ENCODE assay signal across 36 cellular contexts in genomic region chr9:120418315-120418714, GRCh38.
"Had no signal": no experiment of that assay in that cellular context is flagged by ENCODE, and none has a peak within 500 bp of the region (broad histone marks: within the 10 kb centered on the region; RNA-seq: fewer than 3 reads in every experiment).

No MANE protein-coding gene starts in this region.

- H3K9me3 Mint-ChIP-seq: activated CD4-positive, alpha-beta memory T cell treated with anti-CD3 and anti-CD28 coated beads, Interleukin-2, amount 10 ng/mL, durations not matched to agents 7 days and 5 days; activated CD4-positive, alpha-beta T cell treated with anti-CD3 and anti-CD28 coated beads, Interleukin-2, amount 10 ng/mL, durations not matched to agents 7 days and 5 days; activated naive CD4-positive, alpha-beta T cell treated with anti-CD3 and anti-CD28 coated beads for 36 hours; activated naive CD4-positive, alpha-beta T cell treated with anti-CD3 and anti-CD28 coated beads, Interleukin-2, amount 50 U/mL, for 72 hours; activated naive CD8-positive, alpha-beta T cell treated with anti-CD3 and anti-CD28 coated beads for 36 hours; activated T-cell treated with anti-CD3 and anti-CD28 coated beads, Interleukin-2, amount 50 U/mL, for 24 hours; T-helper 1 cell treated with Interleukin-12 subunit alpha and Interleukin-12 subunit beta and Interleukin-4 antibody, amounts not matched to agents 30 μg/mL and 1 μg/mL, for 36 hours; T-helper 2 cell treated with Interferon-gamma antibody and Interleukin-4, amounts not matched to agents 5 μg/mL and 100 μg/mL, for 36 hours had no signal

- H3K27me3 Mint-ChIP-seq: activated CD4-positive, alpha-beta memory T cell treated with anti-CD3 and anti-CD28 coated beads, Interleukin-2, amount 10 ng/mL, durations not matched to agents 7 days and 5 days; activated CD4-positive, alpha-beta T cell treated with anti-CD3 and anti-CD28 coated beads for 36 hours; activated CD4-positive, alpha-beta T cell treated with anti-CD3 and anti-CD28 coated beads, Interleukin-2, amount 10 ng/mL, durations not matched to agents 7 days and 5 days; activated CD8-positive, alpha-beta memory T cell treated with anti-CD3 and anti-CD28 coated beads, Interleukin-2, amount 10 ng/mL, durations not matched to agents 7 days and 5 days; activated naive CD8-positive, alpha-beta T cell treated with anti-CD3 and anti-CD28 coated beads for 36 hours; activated T-cell treated with anti-CD3 and anti-CD28 coated beads, Interleukin-2, amount 50 U/mL, for 24 hours had no signal

- H3K4me3 Mint-ChIP-seq: activated CD4-positive, alpha-beta memory T cell treated with anti-CD3 and anti-CD28 coated beads, Interleukin-2, amount 10 ng/mL, durations not matched to agents 7 days and 5 days; activated CD4-positive, alpha-beta T cell treated with anti-CD3 and anti-CD28 coated beads for 36 hours; activated CD4-positive, alpha-beta T cell treated with anti-CD3 and anti-CD28 coated beads, Interleukin-2, amount 10 ng/mL, durations not matched to agents 7 days and 5 days; activated CD8-positive, alpha-beta memory T cell treated with anti-CD3 and anti-CD28 coated beads, Interleukin-2, amount 10 ng/mL, durations not matched to agents 7 days and 5 days; activated CD8-positive, alpha-beta T cell treated with anti-CD3 and anti-CD28 coated beads, Interleukin-2, amount 10 ng/mL, durations not matched to agents 7 days and 5 days; activated naive CD4-positive, alpha-beta T cell treated with anti-CD3 and anti-CD28 coated beads for 36 hours; activated naive CD8-positive, alpha-beta T cell treated with anti-CD3 and anti-CD28 coated beads for 36 hours; activated T-cell treated with anti-CD3 and anti-CD28 coated beads, Interleukin-2, amount 50 U/mL, for 24 hours; T-helper 1 cell treated with Interleukin-12 subunit alpha and Interleukin-12 subunit beta and Interleukin-4 antibody, amounts not matched to agents 30 μg/mL and 1 μg/mL, for 36 hours; T-helper 2 cell treated with Interferon-gamma antibody and Interleukin-4, amounts not matched to agents 5 μg/mL and 100 μg/mL, for 36 hours had no signal

- H3K4me1 Mint-ChIP-seq: activated CD4-positive, alpha-beta memory T cell treated with anti-CD3 and anti-CD28 coated beads, Interleukin-2, amount 10 ng/mL, durations not matched to agents 7 days and 5 days; activated CD4-positive, alpha-beta T cell treated with anti-CD3 and anti-CD28 coated beads for 36 hours; activated CD4-positive, alpha-beta T cell treated with anti-CD3 and anti-CD28 coated beads, Interleukin-2, amount 10 ng/mL, durations not matched to agents 7 days and 5 days; activated CD8-positive, alpha-beta memory T cell treated with anti-CD3 and anti-CD28 coated beads, Interleukin-2, amount 10 ng/mL, durations not matched to agents 7 days and 5 days; activated naive CD8-positive, alpha-beta T cell treated with anti-CD3 and anti-CD28 coated beads for 36 hours had no signal

- H3K36me3 ChIP-seq: brain microvascular endothelial cell, breast epithelium had no signal

- FAIRE-seq: astrocyte, TTC549 had no signal

- H3K27ac Mint-ChIP-seq: activated CD4-positive, alpha-beta memory T cell treated with anti-CD3 and anti-CD28 coated beads, Interleukin-2, amount 10 ng/mL, durations not matched to agents 7 days and 5 days; activated CD4-positive, alpha-beta T cell treated with anti-CD3 and anti-CD28 coated beads for 36 hours; activated CD4-positive, alpha-beta T cell treated with anti-CD3 and anti-CD28 coated beads, Interleukin-2, amount 10 ng/mL, durations not matched to agents 7 days and 5 days; activated CD8-positive, alpha-beta memory T cell treated with anti-CD3 and anti-CD28 coated beads, Interleukin-2, amount 10 ng/mL, durations not matched to agents 7 days and 5 days; activated CD8-positive, alpha-beta T cell treated with anti-CD3 and anti-CD28 coated beads, Interleukin-2, amount 10 ng/mL, durations not matched to agents 7 days and 5 days; activated naive CD4-positive, alpha-beta T cell treated with anti-CD3 and anti-CD28 coated beads for 36 hours; activated naive CD8-positive, alpha-beta T cell treated with anti-CD3 and anti-CD28 coated beads for 36 hours; activated T-cell treated with anti-CD3 and anti-CD28 coated beads, Interleukin-2, amount 50 U/mL, for 24 hours; T-helper 1 cell treated with Interleukin-12 subunit alpha and Interleukin-12 subunit beta and Interleukin-4 antibody, amounts not matched to agents 30 μg/mL and 1 μg/mL, for 36 hours; T-helper 2 cell treated with Interferon-gamma antibody and Interleukin-4, amounts not matched to agents 5 μg/mL and 100 μg/mL, for 36 hours had no signal

- H3K4me3 ChIP-seq: adrenal gland, body of pancreas, breast epithelium had no signal

- H3K9me3 ChIP-seq: adrenal gland, body of pancreas, breast epithelium had no signal

- H3K4me1 ChIP-seq: body of pancreas, breast epithelium had no signal

- H3K27ac ChIP-seq: adrenal gland, body of pancreas, brain microvascular endothelial cell, breast epithelium, VCaP had no signal

- DNase-seq: activated CD4-positive, alpha-beta memory T cell treated with anti-CD3 and anti-CD28 coated beads, Interleukin-2, amount 10 ng/mL, durations not matched to agents 7 days and 5 days; activated CD4-positive, alpha-beta T cell treated with anti-CD3 and anti-CD28 coated beads for 1 hour; activated CD4-positive, alpha-beta T cell treated with anti-CD3 and anti-CD28 coated beads for 36 hours; activated CD4-positive, alpha-beta T cell treated with anti-CD3 and anti-CD28 coated beads for 48 hours; activated CD4-positive, alpha-beta T cell treated with anti-CD3 and anti-CD28 coated beads, Interleukin-2, amount 10 ng/mL, durations not matched to agents 7 days and 5 days; activated CD4-positive, alpha-beta T cell treated with anti-CD3 and anti-CD28 coated beads, Interleukin-2, amount 50 U/mL, for 48 hours; activated CD4-positive, CD25-positive, alpha-beta regulatory T cell; activated CD8-positive, alpha-beta memory T cell treated with anti-CD3 and anti-CD28 coated beads for 24 hours; activated CD8-positive, alpha-beta memory T cell treated with anti-CD3 and anti-CD28 coated beads, Interleukin-2, amount 10 ng/mL, durations not matched to agents 7 days and 5 days; activated CD8-positive, alpha-beta memory T cell treated with anti-CD3 and anti-CD28 coated beads, Interleukin-2, amount 50 U/mL, for 48 hours; activated CD8-positive, alpha-beta T cell treated with anti-CD3 and anti-CD28 coated beads, Interleukin-2, amount 10 ng/mL, durations not matched to agents 7 days and 5 days; activated effector memory CD4-positive, alpha-beta T cell treated with anti-CD3 and anti-CD28 coated beads, Interleukin-2, amount 50 U/mL, for 16 hours; activated gamma-delta T cell treated with Interleukin-2 at 50 U/mL for 16 hours; activated naive CD4-positive, alpha-beta T cell; activated naive CD4-positive, alpha-beta T cell treated with anti-CD3 and anti-CD28 coated beads for 36 hours; activated naive CD4-positive, alpha-beta T cell treated with anti-CD3 and anti-CD28 coated beads, Interleukin-2, amount 50 U/mL, for 16 hours; activated naive CD8-positive, alpha-beta T cell treated with anti-CD3 and anti-CD28 coated beads for 36 hours; activated T-cell treated with anti-CD3 and anti-CD28 coated beads, Interleukin-2, amount 50 U/mL, for 24 hours; activated T-cell treated with anti-CD3 and anti-CD28 coated beads, Interleukin-2, amount 50 U/mL, for 48 hours; adrenal gland; amniotic stem cell; aorta; body of pancreas; brain microvascular endothelial cell; central memory CD4-positive, alpha-beta T cell; T-helper 1 cell; T-helper 2 cell; T-helper 9 cell had no signal

- ATAC-seq: activated CD4-positive, alpha-beta T cell treated with anti-CD3 and anti-CD28 coated beads for 36 hours; activated CD4-positive, CD25-positive, alpha-beta regulatory T cell treated with anti-CD3 and anti-CD28 coated beads, Interleukin-2, amount 50 U/mL, for 24 hours; activated CD8-positive, alpha-beta memory T cell treated with anti-CD3 and anti-CD28 coated beads, Interleukin-2, amount 10 ng/mL, durations not matched to agents 7 days and 5 days; activated CD8-positive, alpha-beta T cell treated with anti-CD3 and anti-CD28 coated beads, Interleukin-2, amount 10 ng/mL, durations not matched to agents 7 days and 5 days; activated naive CD4-positive, alpha-beta T cell treated with anti-CD3 and anti-CD28 coated beads, Interleukin-2, amount 50 U/mL, for 72 hours; body of pancreas had no signal

- H3K27me3 ChIP-seq: adrenal gland, body of pancreas, brain microvascular endothelial cell, breast epithelium had no signal
